Comparison of ENCODE assay signal across 6 cellular contexts in genomic region chr9:98514841-98515240, GRCh38.
"Had no signal": no experiment of that assay in that cellular context is flagged by ENCODE, and none has a peak within 500 bp of the region (broad histone marks: within the 10 kb centered on the region; RNA-seq: fewer than 3 reads in every experiment).

No MANE protein-coding gene starts in this region.

- ATAC-seq: HepG2, K562 had no signal

- H3K27ac ChIP-seq: HL-60 had no signal

- H3K4me3 Mint-ChIP-seq: IgD-negative memory B cell had no signal

- H3K4me1 Mint-ChIP-seq: IgD-negative memory B cell had no signal

- H3K4me3 ChIP-seq: K562 had no signal

- H3K36me3 Mint-ChIP-seq: IgD-negative memory B cell had no signal

- H3K27ac Mint-ChIP-seq: IgD-negative memory B cell had no signal

- DNase-seq: IMR-90, KBM-7 had no signal
